18 cellular contexts compared by ENCODE assay signal in genomic region chr9:108316066-108316465, GRCh38.
"Had no signal": no experiment of that assay in that cellular context is flagged by ENCODE, and none has a peak within 500 bp of the region (broad histone marks: within the 10 kb centered on the region; RNA-seq: fewer than 3 reads in every experiment).

No MANE protein-coding gene starts in this region.

- H3K27ac Mint-ChIP-seq: activated CD8-positive, alpha-beta T cell treated with anti-CD3 and anti-CD28 coated beads for 36 hours; activated naive CD4-positive, alpha-beta T cell treated with anti-CD3 and anti-CD28 coated beads for 36 hours; activated naive CD8-positive, alpha-beta T cell; activated T-cell treated with anti-CD3 and anti-CD28 coated beads, Interleukin-2, amount 50 U/mL, for 24 hours; activated T-helper 1 cell treated with anti-CD3 and anti-CD28 coated beads, Interleukin-12 subunit alpha, Interleukin-12 subunit beta, Interleukin-2, Interleukin-4 antibody, amounts not matched to agents 30 ng/mL and 10 ng/mL and 1 ng/mL, durations not matched to agents 14 hours and 24 hours and 36 hours; IgD-negative memory B cell; T-helper 17 cell had no signal

- H3K36me3 Mint-ChIP-seq: activated naive CD8-positive, alpha-beta T cell; IgD-negative memory B cell had no signal

- H3K27me3 Mint-ChIP-seq: activated CD8-positive, alpha-beta T cell treated with anti-CD3 and anti-CD28 coated beads for 36 hours; activated naive CD8-positive, alpha-beta T cell; activated T-cell treated with anti-CD3 and anti-CD28 coated beads, Interleukin-2, amount 50 U/mL, for 24 hours; IgD-negative memory B cell; T-helper 17 cell had no signal

- DNase-seq: activated CD4-positive, CD25-positive, alpha-beta regulatory T cell; activated CD8-positive, alpha-beta memory T cell treated with anti-CD3 and anti-CD28 coated beads, Interleukin-2, amount 50 U/mL, for 48 hours; activated CD8-positive, alpha-beta T cell treated with anti-CD3 and anti-CD28 coated beads for 36 hours; activated gamma-delta T cell; activated naive CD4-positive, alpha-beta T cell treated with anti-CD3 and anti-CD28 coated beads for 36 hours; activated T-cell treated with anti-CD3 and anti-CD28 coated beads, Interleukin-2, amount 50 U/mL, for 24 hours; brain microvascular endothelial cell; KG1; NCI-H1092 treated with DMSO at 0.1 percent for 48 hours; NCI-H1694; NCI-H2029 treated with DMSO at 0.1 percent for 48 hours; SIG-M5; T-helper 17 cell; T-helper 9 cell had no signal

- H3K4me3 Mint-ChIP-seq: activated CD8-positive, alpha-beta T cell treated with anti-CD3 and anti-CD28 coated beads for 36 hours; activated naive CD4-positive, alpha-beta T cell treated with anti-CD3 and anti-CD28 coated beads for 36 hours; activated naive CD8-positive, alpha-beta T cell; activated T-cell treated with anti-CD3 and anti-CD28 coated beads, Interleukin-2, amount 50 U/mL, for 24 hours; activated T-helper 1 cell treated with anti-CD3 and anti-CD28 coated beads, Interleukin-12 subunit alpha, Interleukin-12 subunit beta, Interleukin-2, Interleukin-4 antibody, amounts not matched to agents 30 ng/mL and 10 ng/mL and 1 ng/mL, durations not matched to agents 14 hours and 24 hours and 36 hours; IgD-negative memory B cell; T-helper 17 cell had no signal

- H3K4me1 Mint-ChIP-seq: IgD-negative memory B cell, T-helper 17 cell had no signal

- H3K4me3 ChIP-seq: cardiac muscle cell had no signal

- H3K9me3 Mint-ChIP-seq: activated CD8-positive, alpha-beta T cell treated with anti-CD3 and anti-CD28 coated beads for 36 hours; activated T-helper 1 cell treated with anti-CD3 and anti-CD28 coated beads, Interleukin-12 subunit alpha, Interleukin-12 subunit beta, Interleukin-2, Interleukin-4 antibody, amounts not matched to agents 30 ng/mL and 10 ng/mL and 1 ng/mL, durations not matched to agents 14 hours and 24 hours and 36 hours had no signal

- ATAC-seq: activated CD8-positive, alpha-beta T cell treated with anti-CD3 and anti-CD28 coated beads for 36 hours; T-helper 17 cell had no signal
